In the genomic region with DNA sequence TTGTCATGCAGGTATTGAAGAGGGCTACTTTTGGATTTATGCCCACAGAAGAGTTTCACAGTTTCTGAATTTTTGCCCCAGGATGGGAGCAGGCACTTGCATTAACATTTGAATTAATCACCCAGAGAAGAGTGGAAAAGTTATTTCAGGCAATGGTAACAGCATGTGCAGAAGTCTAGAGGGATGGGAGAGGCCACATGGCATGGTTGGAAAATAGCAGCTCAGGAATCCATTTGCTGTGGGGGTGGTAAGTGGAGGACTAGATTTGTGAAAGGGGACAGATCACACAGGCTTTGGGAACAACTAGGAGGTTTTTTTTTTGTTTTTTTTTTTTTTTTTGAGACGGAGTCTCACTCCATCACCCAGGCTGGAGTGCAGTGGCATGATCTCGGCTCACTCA, we compare ENCODE assay signal across 6 cellular contexts.
"Had no signal": no experiment of that assay in that cellular context is flagged by ENCODE, and none has a peak within 500 bp of the region (broad histone marks: within the 10 kb centered on the region; RNA-seq: fewer than 3 reads in every experiment).

No MANE protein-coding gene starts in this region.

- DNase-seq: H9, HCEC 1CT had no signal

- H3K27ac Mint-ChIP-seq: GM23338, H9 had no signal

- H3K27ac ChIP-seq: HL-60 had no signal

- ATAC-seq: GM23338, HepG2 had no signal

- H3K9me3 Mint-ChIP-seq: GM23338, H9 had no signal

- H3K4me3 Mint-ChIP-seq: GM23338, H9, IgD-negative memory B cell had no signal

- H3K4me3 ChIP-seq: GM23338 had no signal
